2 cellular contexts compared by ENCODE assay signal in the genomic region with DNA sequence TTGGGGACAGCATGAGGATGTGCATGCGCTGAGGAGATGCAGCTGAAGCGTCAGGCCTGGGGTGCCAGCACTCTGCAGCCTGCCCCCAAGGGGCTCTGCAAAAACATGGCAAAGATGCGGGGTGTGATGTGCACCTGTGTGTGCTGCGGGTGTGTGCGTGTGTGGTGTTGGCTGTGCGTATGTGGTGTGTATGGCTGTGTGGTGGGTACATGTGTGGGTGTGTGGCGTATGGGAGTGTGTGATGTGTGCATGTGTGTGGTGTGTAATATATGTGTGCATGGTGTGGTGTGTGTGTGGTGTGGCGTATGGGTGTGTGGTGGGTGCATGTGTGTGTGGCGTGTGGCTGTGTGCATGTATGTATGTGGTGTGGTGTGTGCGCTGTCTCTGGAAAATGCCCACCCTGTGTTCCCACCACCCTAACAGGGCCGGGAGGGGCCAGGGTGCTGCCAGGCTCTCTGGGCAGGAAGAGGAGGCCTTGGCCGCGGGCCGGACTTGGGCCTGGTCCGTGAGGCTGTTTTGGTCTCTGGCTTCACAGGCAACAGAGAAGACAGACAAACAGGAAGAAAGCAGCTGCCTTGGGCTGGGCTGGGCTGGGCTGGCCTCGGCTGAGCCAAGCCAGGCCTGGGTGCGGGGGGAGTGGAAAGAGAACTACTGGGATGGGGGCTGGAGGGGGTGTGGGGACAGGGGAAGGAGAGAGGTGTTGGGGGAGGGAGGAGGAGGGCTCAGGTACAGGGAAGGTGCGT.
TF ChIP-seq lines count a peak whose summit lies in the region.

No MANE protein-coding gene starts in this region.

TF ChIP-seq in SK-N-SH, 30 proteins besides CTCF, POLR2A, EP300 and RAD21:
- TF ChIP-seq POLR2AphosphoS5 (IDR thresholded peaks at IDR 0.05; ENCODE audit: low read depth, low read length): no peak
- no peak for TF ChIP-seq YY1 (IDR thresholded peaks at IDR 0.05; ENCODE audit: low read depth)
- no peak for TF ChIP-seq JUND (IDR thresholded peaks at IDR 0.05)
- no peak for TF ChIP-seq REST (IDR thresholded peaks at IDR 0.05; ENCODE audit: low read depth, low read length)
- no peak for TF ChIP-seq NFIC (IDR thresholded peaks at IDR 0.05; ENCODE audit: borderline replicate concordance)
- TF ChIP-seq TEAD4 (IDR thresholded peaks at IDR 0.05; ENCODE audit: borderline replicate concordance, insufficient read depth): no peak
- TF ChIP-seq MEF2A (IDR thresholded peaks at IDR 0.05; ENCODE audit: borderline replicate concordance, low read depth): no peak
- no peak for TF ChIP-seq GABPA (IDR thresholded peaks at IDR 0.05; ENCODE audit: low read depth)
- TF ChIP-seq RCOR1 (IDR thresholded peaks at IDR 0.05; ENCODE audit: low read length): no peak
- no peak for TF ChIP-seq SIN3A (IDR thresholded peaks at IDR 0.05; ENCODE audit: borderline replicate concordance, low read depth, low read length)
- TF ChIP-seq ZBTB33 (IDR thresholded peaks at IDR 0.05; ENCODE audit: borderline replicate concordance, low read depth): no peak
- TF ChIP-seq GATA2 (CRISPR knock-in tag; IDR thresholded peaks at IDR 0.05): no peak
- TF ChIP-seq FOXJ3 (CRISPR knock-in tag; IDR thresholded peaks at IDR 0.05): no peak
- TF ChIP-seq RXRA (IDR thresholded peaks at IDR 0.05; ENCODE audit: borderline replicate concordance, low read depth): no peak
- TF ChIP-seq MXI1 (IDR thresholded peaks at IDR 0.05; ENCODE audit: low read depth, low read length): no peak
- TF ChIP-seq, protein P1, sequence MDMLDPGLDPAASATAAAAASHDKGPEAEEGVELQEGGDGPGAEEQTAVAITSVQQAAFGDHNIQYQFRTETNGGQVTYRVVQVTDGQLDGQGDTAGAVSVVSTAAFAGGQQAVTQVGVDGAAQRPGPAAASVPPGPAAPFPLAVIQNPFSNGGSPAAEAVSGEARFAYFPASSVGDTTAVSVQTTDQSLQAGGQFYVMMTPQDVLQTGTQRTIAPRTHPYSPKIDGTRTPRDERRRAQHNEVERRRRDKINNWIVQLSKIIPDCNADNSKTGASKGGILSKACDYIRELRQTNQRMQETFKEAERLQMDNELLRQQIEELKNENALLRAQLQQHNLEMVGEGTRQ (IDR thresholded peaks at IDR 0.05; ENCODE audit: borderline replicate concordance, low read depth, low read length): no peak

TF ChIP-seq in SK-N-SH treated with all-trans-retinoic acid at 6 μM for 48 hours, 23 proteins besides CTCF, POLR2A, EP300 and RAD21:
- TF ChIP-seq CREB5 (CRISPR knock-in tag; IDR thresholded peaks at IDR 0.05; ENCODE audit: low read depth) (no peak), BACH2 (CRISPR knock-in tag; IDR thresholded peaks at IDR 0.05; ENCODE audit: borderline replicate concordance) (no peak), ZNF70 (CRISPR knock-in tag; IDR thresholded peaks at IDR 0.05) (no peak), SNAI2 (CRISPR knock-in tag; IDR thresholded peaks at IDR 0.05) (no peak), RARB (CRISPR knock-in tag; IDR thresholded peaks at IDR 0.05) (no peak), TCF4 (CRISPR knock-in tag; IDR thresholded peaks at IDR 0.05; ENCODE audit: borderline replicate concordance) (no peak), CSDC2 (CRISPR knock-in tag; IDR thresholded peaks at IDR 0.05) (no peak), TSHZ2 (CRISPR knock-in tag; IDR thresholded peaks at IDR 0.05) (no peak), PATZ1 (CRISPR knock-in tag; IDR thresholded peaks at IDR 0.05; ENCODE audit: borderline replicate concordance) (no peak), GLIS3 (CRISPR knock-in tag; IDR thresholded peaks at IDR 0.05) (no peak), OSR1 (CRISPR knock-in tag; IDR thresholded peaks at IDR 0.05) (no peak), ARNTL (CRISPR knock-in tag; IDR thresholded peaks at IDR 0.05; ENCODE audit: borderline replicate concordance, low read depth) (no peak)
- TF ChIP-seq, protein P2, sequence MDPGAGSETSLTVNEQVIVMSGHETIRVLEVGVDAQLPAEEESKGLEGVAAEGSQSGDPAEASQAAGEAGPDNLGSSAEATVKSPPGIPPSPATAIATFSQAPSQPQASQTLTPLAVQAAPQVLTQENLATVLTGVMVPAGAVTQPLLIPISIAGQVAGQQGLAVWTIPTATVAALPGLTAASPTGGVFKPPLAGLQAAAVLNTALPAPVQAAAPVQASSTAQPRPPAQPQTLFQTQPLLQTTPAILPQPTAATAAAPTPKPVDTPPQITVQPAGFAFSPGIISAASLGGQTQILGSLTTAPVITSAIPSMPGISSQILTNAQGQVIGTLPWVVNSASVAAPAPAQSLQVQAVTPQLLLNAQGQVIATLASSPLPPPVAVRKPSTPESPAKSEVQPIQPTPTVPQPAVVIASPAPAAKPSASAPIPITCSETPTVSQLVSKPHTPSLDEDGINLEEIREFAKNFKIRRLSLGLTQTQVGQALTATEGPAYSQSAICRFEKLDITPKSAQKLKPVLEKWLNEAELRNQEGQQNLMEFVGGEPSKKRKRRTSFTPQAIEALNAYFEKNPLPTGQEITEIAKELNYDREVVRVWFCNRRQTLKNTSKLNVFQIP (CRISPR knock-in tag; IDR thresholded peaks at IDR 0.05; ENCODE audit: borderline replicate concordance, low read depth): no peak
TF ChIP-seq in SK-N-SH treated with all-trans-retinoic acid at 6 μM for 48 hours: peak in this region for 0.
